ENCODE assay signal across 23 cellular contexts in genomic region chr14:72527591-72527990, GRCh38.
"Had no signal": no experiment of that assay in that cellular context is flagged by ENCODE, and none has a peak within 500 bp of the region (broad histone marks: within the 10 kb centered on the region; RNA-seq: fewer than 3 reads in every experiment).

No MANE protein-coding gene starts in this region.

- H3K36me3 ChIP-seq: neutrophil, right atrium auricular region, suprapubic skin, transverse colon, upper lobe of right lung, uterus had no signal

- H3K9me3 ChIP-seq: neutrophil, suprapubic skin, transverse colon, upper lobe of right lung, uterus had no signal

- H3K27me3 ChIP-seq: right atrium auricular region, transverse colon, upper lobe of right lung, uterus had no signal

- H3K4me1 ChIP-seq: right atrium auricular region, suprapubic skin, transverse colon, uterus had no signal

- H3K9me3 Mint-ChIP-seq: effector memory CD8-positive, alpha-beta T cell; natural killer cell had no signal

- H3K4me2 ChIP-seq: smooth muscle cell had no signal

- H3K36me3 Mint-ChIP-seq: natural killer cell had no signal

- H3K4me3 ChIP-seq: lung, right atrium auricular region, smooth muscle cell, suprapubic skin, transverse colon, upper lobe of right lung, uterus had no signal

- ATAC-seq: effector memory CD8-positive, alpha-beta T cell; left colon; left ventricle myocardium superior; natural killer cell; sciatic nerve; stimulated activated naive CD8-positive, alpha-beta T cell treated with anti-CD3 and anti-CD28 coated beads, Interleukin-15, amount 100 ng/mL, for 72 hours had no signal

- DNase-seq: cortex of kidney; effector memory CD8-positive, alpha-beta T cell; left colon; left ventricle myocardium superior; natural killer cell; stimulated activated CD4-positive, alpha-beta T cell treated with anti-CD3 and anti-CD28 coated beads, Interleukin-12 subunit alpha, Interleukin-12 subunit beta, amount 100 ng/mL, for 4 hours; stimulated activated CD4-positive, alpha-beta T cell treated with anti-CD3 and anti-CD28 coated beads, Interleukin-1b, Interleukin-23, amount 100 ng/mL, for 48 hours; stimulated activated CD4-positive, alpha-beta T cell treated with anti-CD3 and anti-CD28 coated beads, Interleukin-4, amount 100 ng/mL, for 1 hour; stimulated activated CD8-positive, alpha-beta memory T cell treated with anti-CD3 and anti-CD28 coated beads, Interleukin-4, amount 100 ng/mL, for 48 hours; stimulated activated naive CD4-positive, alpha-beta T cell; stimulated activated naive CD8-positive, alpha-beta T cell treated with anti-CD3 and anti-CD28 coated beads, Interleukin-15, amount 100 ng/mL, for 72 hours; transverse colon; upper lobe of right lung; uterus had no signal

- H3K9ac ChIP-seq: parathyroid adenoma had no signal

- H3K27ac ChIP-seq: neutrophil, parathyroid adenoma, right atrium auricular region, suprapubic skin, transverse colon, upper lobe of right lung, uterus had no signal

- H3K4me3 Mint-ChIP-seq: effector memory CD8-positive, alpha-beta T cell; memory B cell; natural killer cell; stimulated activated naive CD8-positive, alpha-beta T cell treated with anti-CD3 and anti-CD28 coated beads, Interleukin-15, amount 100 ng/mL, for 72 hours had no signal

- H3K79me2 ChIP-seq: parathyroid adenoma had no signal

- H3K27me3 Mint-ChIP-seq: memory B cell had no signal

- H2AFZ ChIP-seq: parathyroid adenoma had no signal

- H3K27ac Mint-ChIP-seq: effector memory CD8-positive, alpha-beta T cell; memory B cell; natural killer cell; progenitor cell of endocrine pancreas; stimulated activated naive CD8-positive, alpha-beta T cell treated with anti-CD3 and anti-CD28 coated beads, Interleukin-15, amount 100 ng/mL, for 72 hours had no signal
